Comparison of ENCODE assay signal across 22 cellular contexts in genomic region chr17:81607431-81607830, GRCh38. TPM values are rescaled to one million over a fixed set of nuclear protein-coding genes. Genes with fewer than 3 reads are reported as not detected.
DNase-seq lines count a peak whose midpoint lies in the region; ATAC-seq and TF ChIP-seq lines count a peak whose summit lies in the region.
"Had no signal": no experiment of that assay in that cellular context is flagged by ENCODE, and none has a peak within 500 bp of the region (broad histone marks: within the 10 kb centered on the region; RNA-seq: fewer than 3 reads in every experiment).

No MANE protein-coding gene starts in this region.

- no peak overlapping the region for H3K9ac ChIP-seq in SK-N-MC (ENCODE audit: insufficient read length)

- peak overlapping the region; percentile 14 to 47 for H3K27ac Mint-ChIP-seq in natural killer cell
- H3K27ac Mint-ChIP-seq in natural killer cell treated with Interleukin-12 subunit alpha and Interleukin-12 subunit beta and Interleukin-15 and Interleukin-18, amount 100 ng/mL, for 72 hours: no peak overlapping the region
- H3K27ac Mint-ChIP-seq: mesothelial cell of epicardium, nephron had no signal

- no peaks in the 10 kb centered on the region for H3K4me1 ChIP-seq in prostate gland (replicated peaks)

- ATAC-seq in natural killer cell (no peak), GM19455 (IDR thresholded peaks at IDR 0.05; ENCODE audit: unreplicated experiment) (no peak)
- no peak for ATAC-seq in natural killer cell treated with Interleukin-12 subunit alpha and Interleukin-12 subunit beta and Interleukin-15 and Interleukin-18, amount 100 ng/mL, for 72 hours
- ATAC-seq: heart left ventricle, K562, left lung had no signal

- peaks cover 4 to 24% of the 10 kb centered on the region in 2 donors for H3K4me1 Mint-ChIP-seq in natural killer cell
- H3K4me1 Mint-ChIP-seq in natural killer cell treated with Interleukin-12 subunit alpha and Interleukin-12 subunit beta and Interleukin-15 and Interleukin-18, amount 100 ng/mL, for 72 hours (ENCODE audit: low read depth in 2 of 2): peaks cover 4 to 11% of the 10 kb centered on the region in 2 donors
- H3K4me1 Mint-ChIP-seq: mesothelial cell of epicardium, nephron had no signal

- peaks cover 9% of the 10 kb centered on the region for H3K36me3 Mint-ChIP-seq in natural killer cell
- H3K36me3 Mint-ChIP-seq in natural killer cell treated with Interleukin-12 subunit alpha and Interleukin-12 subunit beta and Interleukin-15 and Interleukin-18, amount 100 ng/mL, for 72 hours: peaks cover 11% of the 10 kb centered on the region

- 64% methylated on average over 6 of the region's 6 CpGs for WGBS in prostate gland

- H3K9me3 ChIP-seq in SK-N-MC (ENCODE audit: low read depth, low read length) (no peaks in the 10 kb centered on the region), WERI-Rb-1 (ENCODE audit: severe bottlenecking) (no peaks in the 10 kb centered on the region), prostate gland (no peaks in the 10 kb centered on the region)
- H3K9me3 ChIP-seq: heart left ventricle, left lung, sigmoid colon had no signal

- intact Hi-C loops in natural killer cell (cut with micrococcal nuclease) (loop anchor here (10.0 kb wide), 1 partner anchor 93 kb away; the partner anchor contains the start of gene ACTG1), prostate gland (cut with DNase I) (no loop called here)

- no peak overlapping the region for H3K4me3 Mint-ChIP-seq in natural killer cell
- H3K4me3 Mint-ChIP-seq in natural killer cell treated with Interleukin-12 subunit alpha and Interleukin-12 subunit beta and Interleukin-15 and Interleukin-18, amount 100 ng/mL, for 72 hours: no peak overlapping the region
- H3K4me3 Mint-ChIP-seq: CD4-positive, alpha-beta memory T cell; mesothelial cell of epicardium; nephron had no signal

- no peak for TF ChIP-seq POLR2A in prostate gland (IDR thresholded peaks at IDR 0.05)

- DNase-seq in natural killer cell (no peak), SK-N-MC (ENCODE audit: low read depth, low spot score) (no peak), choroid plexus epithelial cell (ENCODE audit: low read depth) (peak; percentile 44), WERI-Rb-1 (no peak), NCI-H2029 (lab: John Stamatoyannopoulos, UW) (no peak), prostate gland (ENCODE audit: low spot score) (no peak)
- DNase-seq in natural killer cell treated with Interleukin-12 subunit alpha and Interleukin-12 subunit beta and Interleukin-15 and Interleukin-18, amount 100 ng/mL, for 72 hours (ENCODE audit: low spot score): no peak
- DNase-seq: activated CD4-positive, CD25-positive, alpha-beta regulatory T cell treated with anti-CD3 and anti-CD28 coated beads, Interleukin-2, amount 50 U/mL, for 72 hours; activated effector memory CD4-positive, alpha-beta T cell treated with anti-CD3 and anti-CD28 coated beads, Interleukin-2, amount 50 U/mL, for 16 hours; amniotic stem cell; CD4-positive, alpha-beta memory T cell; central memory CD4-positive, alpha-beta T cell; heart left ventricle; left lung; NCI-H1436; NCI-H524 treated with DMSO at 0.1 percent for 48 hours; sigmoid colon; T-helper 9 cell had no signal

- H3K4me3 ChIP-seq in SK-N-MC: no peak overlapping the region
- H3K4me3 ChIP-seq in choroid plexus epithelial cell (ENCODE audit: low read depth, low read length): no peak overlapping the region
- H3K4me3 ChIP-seq in WERI-Rb-1 (ENCODE audit: low read depth, low read length): no peak overlapping the region
- no peak overlapping the region for H3K4me3 ChIP-seq in prostate gland
- H3K4me3 ChIP-seq: heart left ventricle, K562, left lung, sigmoid colon had no signal

- no peaks in the 10 kb centered on the region for H3K27me3 ChIP-seq in WERI-Rb-1 (ENCODE audit: insufficient read depth, low read depth, severe bottlenecking)
- no peaks in the 10 kb centered on the region for H3K27me3 ChIP-seq in prostate gland (replicated peaks; ENCODE audit: insufficient read depth)
- H3K27me3 ChIP-seq: heart left ventricle, left lung, sigmoid colon had no signal

- H3K27me3 Mint-ChIP-seq in natural killer cell (ENCODE audit: low read depth in 2 of 2): no peaks in the 10 kb centered on the region
- no peaks in the 10 kb centered on the region for H3K27me3 Mint-ChIP-seq in natural killer cell treated with Interleukin-12 subunit alpha and Interleukin-12 subunit beta and Interleukin-15 and Interleukin-18, amount 100 ng/mL, for 72 hours
- H3K27me3 Mint-ChIP-seq: CD4-positive, alpha-beta memory T cell had no signal

- H3K9me3 Mint-ChIP-seq in natural killer cell: no peaks in the 10 kb centered on the region
- no peaks in the 10 kb centered on the region for H3K9me3 Mint-ChIP-seq in natural killer cell treated with Interleukin-12 subunit alpha and Interleukin-12 subunit beta and Interleukin-15 and Interleukin-18, amount 100 ng/mL, for 72 hours
- H3K9me3 Mint-ChIP-seq: CD4-positive, alpha-beta memory T cell; mesothelial cell of epicardium; nephron had no signal

- H3K27ac ChIP-seq in SK-N-MC (peak overlapping the region; percentile 13; the same call in 1 of the 2 replicates), WERI-Rb-1 (no peak overlapping the region), prostate gland (no peak overlapping the region)
- H3K27ac ChIP-seq: left lung, sigmoid colon had no signal

- H3K36me3 ChIP-seq in SK-N-MC (ENCODE audit: insufficient read depth, low read length) (peaks cover 74% of the 10 kb centered on the region), WERI-Rb-1 (peaks cover 94% of the 10 kb centered on the region), prostate gland (peaks cover 5 to 17% of the 10 kb centered on the region in 2 donors)

- TF ChIP-seq CTCF in natural killer cell (IDR thresholded peaks at IDR 0.05) (no peak), choroid plexus epithelial cell (conservative IDR thresholded peaks at IDR 0.05; ENCODE audit: low read depth, low read length) (no peak), WERI-Rb-1 (IDR thresholded peaks at IDR 0.05; ENCODE audit: low read depth, low read length) (no peak), prostate gland (IDR thresholded peaks at IDR 0.05) (no peak)

RNA-seq across cellular contexts. Expression of gene NPLOC4, which starts 29.5 kb away (rescaled TPM):
- total RNA-seq in natural killer cell (100 to 1,000 TPM in 1 of 3 donors, 10 to 100 TPM in 2; 96.2 to 117 (median 99.1) TPM), prostate gland (10 to 100 TPM; 40.1 to 84.8 TPM)
- 100 to 1,000 TPM; 161 to 174 TPM for total RNA-seq in natural killer cell treated with Interleukin-12 subunit alpha and Interleukin-12 subunit beta and Interleukin-15 and Interleukin-18, amount 100 ng/mL, for 72 hours

RNA-seq across cellular contexts. Expression of gene TSPAN10, which starts 29.6 kb away (rescaled TPM):
- total RNA-seq in natural killer cell (under 1 TPM; 0.24 to 0.35 (median 0.29) TPM), prostate gland (1 to 10 TPM; 2.5 to 2.9 TPM)
- total RNA-seq in natural killer cell treated with Interleukin-12 subunit alpha and Interleukin-12 subunit beta and Interleukin-15 and Interleukin-18, amount 100 ng/mL, for 72 hours: under 1 TPM in 1 of 2 donors, not detected in 1; 0.50 TPM

RNA-seq across cellular contexts. Expression of gene PDE6G, which starts 48.9 kb away (rescaled TPM):
- total RNA-seq in natural killer cell (10 to 100 TPM; 21.9 to 42.8 (median 26.6) TPM), prostate gland (not detected)
- total RNA-seq in natural killer cell treated with Interleukin-12 subunit alpha and Interleukin-12 subunit beta and Interleukin-15 and Interleukin-18, amount 100 ng/mL, for 72 hours: 1 to 10 TPM; 4.8 to 8.9 TPM

RNA-seq across cellular contexts. Expression of gene FAAP100, which starts 55.3 kb away (rescaled TPM):
- total RNA-seq in natural killer cell (10 to 100 TPM; 31.8 to 34.5 (median 33.1) TPM), prostate gland (10 to 100 TPM; 27.8 to 44.4 TPM)
- total RNA-seq in natural killer cell treated with Interleukin-12 subunit alpha and Interleukin-12 subunit beta and Interleukin-15 and Interleukin-18, amount 100 ng/mL, for 72 hours: 10 to 100 TPM; 35.5 to 76.6 TPM

RNA-seq across cellular contexts. Expression of gene OXLD1, which starts 59.0 kb away (rescaled TPM):
- total RNA-seq in natural killer cell: 10 to 100 TPM; 29.9 to 35.0 (median 32.4) TPM
- 10 to 100 TPM; 35.2 to 45.6 TPM for total RNA-seq in natural killer cell treated with Interleukin-12 subunit alpha and Interleukin-12 subunit beta and Interleukin-15 and Interleukin-18, amount 100 ng/mL, for 72 hours
- total RNA-seq in prostate gland: 10 to 100 TPM; 52.5 to 59.2 TPM

Comparison
In these comparisons a context has a peak if more than half of its experiments do, and no peak if none do; other contexts are left out.
1. H3K27ac Mint-ChIP-seq: peak in natural killer cell (2 of 2); none in natural killer cell treated with Interleukin-12 subunit alpha and Interleukin-12 subunit beta and Interleukin-15 and Interleukin-18, amount 100 ng/mL, for 72 hours (0 of 2).
2. RNA of gene PDE6G, which starts 48.9 kb away (total RNA-seq): 21.9 to 42.8 TPM in natural killer cell and 4.8 to 8.9 TPM in natural killer cell treated with Interleukin-12 subunit alpha and Interleukin-12 subunit beta and Interleukin-15 and Interleukin-18, amount 100 ng/mL, for 72 hours; not detected in prostate gland; every median in the first group is over 4 times any median in the second.